1 cellular context compared by ENCODE assay signal in the genomic region with DNA sequence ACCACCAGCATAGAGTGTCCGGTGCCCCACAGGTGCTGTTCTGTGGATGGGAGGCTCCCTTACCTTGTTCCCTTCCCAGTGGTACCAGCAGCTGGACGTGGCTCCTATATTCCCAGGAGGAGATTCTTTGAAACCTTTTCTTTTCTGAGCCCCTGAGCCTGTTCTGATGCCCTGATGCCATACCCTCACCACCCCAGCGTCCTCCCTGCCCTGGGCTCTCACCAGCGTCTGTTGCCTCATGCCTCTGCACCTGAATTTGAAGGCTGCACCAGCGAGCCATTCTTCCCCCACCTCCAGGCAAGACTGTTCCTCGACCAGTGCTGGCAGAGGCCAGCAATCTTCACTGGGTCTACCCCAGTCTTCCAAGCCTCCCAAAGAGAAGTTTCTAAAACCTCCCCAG.
TF ChIP-seq lines count a peak whose summit lies in the region.

No MANE protein-coding gene starts in this region.

TF ChIP-seq in GM23338, 12 proteins besides CTCF, POLR2A, EP300 and RAD21:
- TF ChIP-seq ZNF331 (CRISPR knock-in tag; IDR thresholded peaks at IDR 0.05; ENCODE audit: low read depth) (no peak), EZH2phosphoT487 (IDR thresholded peaks at IDR 0.05; ENCODE audit: unreplicated experiment) (no peak), JUNB (IDR thresholded peaks at IDR 0.05; ENCODE audit: unreplicated experiment) (no peak), NANOG (IDR thresholded peaks at IDR 0.05; ENCODE audit: borderline replicate concordance) (no peak), EZH2 (IDR thresholded peaks at IDR 0.05; ENCODE audit: low read depth, unreplicated experiment) (no peak), STAT1 (IDR thresholded peaks at IDR 0.05; ENCODE audit: unreplicated experiment) (no peak), ZNF114 (CRISPR knock-in tag; IDR thresholded peaks at IDR 0.05) (no peak), POLR2AphosphoS5 (IDR thresholded peaks at IDR 0.05; ENCODE audit: low read depth) (no peak), CREB1 (CRISPR knock-in tag; IDR thresholded peaks at IDR 0.05; ENCODE audit: low read depth) (no peak)
- TF ChIP-seq, protein P1, sequence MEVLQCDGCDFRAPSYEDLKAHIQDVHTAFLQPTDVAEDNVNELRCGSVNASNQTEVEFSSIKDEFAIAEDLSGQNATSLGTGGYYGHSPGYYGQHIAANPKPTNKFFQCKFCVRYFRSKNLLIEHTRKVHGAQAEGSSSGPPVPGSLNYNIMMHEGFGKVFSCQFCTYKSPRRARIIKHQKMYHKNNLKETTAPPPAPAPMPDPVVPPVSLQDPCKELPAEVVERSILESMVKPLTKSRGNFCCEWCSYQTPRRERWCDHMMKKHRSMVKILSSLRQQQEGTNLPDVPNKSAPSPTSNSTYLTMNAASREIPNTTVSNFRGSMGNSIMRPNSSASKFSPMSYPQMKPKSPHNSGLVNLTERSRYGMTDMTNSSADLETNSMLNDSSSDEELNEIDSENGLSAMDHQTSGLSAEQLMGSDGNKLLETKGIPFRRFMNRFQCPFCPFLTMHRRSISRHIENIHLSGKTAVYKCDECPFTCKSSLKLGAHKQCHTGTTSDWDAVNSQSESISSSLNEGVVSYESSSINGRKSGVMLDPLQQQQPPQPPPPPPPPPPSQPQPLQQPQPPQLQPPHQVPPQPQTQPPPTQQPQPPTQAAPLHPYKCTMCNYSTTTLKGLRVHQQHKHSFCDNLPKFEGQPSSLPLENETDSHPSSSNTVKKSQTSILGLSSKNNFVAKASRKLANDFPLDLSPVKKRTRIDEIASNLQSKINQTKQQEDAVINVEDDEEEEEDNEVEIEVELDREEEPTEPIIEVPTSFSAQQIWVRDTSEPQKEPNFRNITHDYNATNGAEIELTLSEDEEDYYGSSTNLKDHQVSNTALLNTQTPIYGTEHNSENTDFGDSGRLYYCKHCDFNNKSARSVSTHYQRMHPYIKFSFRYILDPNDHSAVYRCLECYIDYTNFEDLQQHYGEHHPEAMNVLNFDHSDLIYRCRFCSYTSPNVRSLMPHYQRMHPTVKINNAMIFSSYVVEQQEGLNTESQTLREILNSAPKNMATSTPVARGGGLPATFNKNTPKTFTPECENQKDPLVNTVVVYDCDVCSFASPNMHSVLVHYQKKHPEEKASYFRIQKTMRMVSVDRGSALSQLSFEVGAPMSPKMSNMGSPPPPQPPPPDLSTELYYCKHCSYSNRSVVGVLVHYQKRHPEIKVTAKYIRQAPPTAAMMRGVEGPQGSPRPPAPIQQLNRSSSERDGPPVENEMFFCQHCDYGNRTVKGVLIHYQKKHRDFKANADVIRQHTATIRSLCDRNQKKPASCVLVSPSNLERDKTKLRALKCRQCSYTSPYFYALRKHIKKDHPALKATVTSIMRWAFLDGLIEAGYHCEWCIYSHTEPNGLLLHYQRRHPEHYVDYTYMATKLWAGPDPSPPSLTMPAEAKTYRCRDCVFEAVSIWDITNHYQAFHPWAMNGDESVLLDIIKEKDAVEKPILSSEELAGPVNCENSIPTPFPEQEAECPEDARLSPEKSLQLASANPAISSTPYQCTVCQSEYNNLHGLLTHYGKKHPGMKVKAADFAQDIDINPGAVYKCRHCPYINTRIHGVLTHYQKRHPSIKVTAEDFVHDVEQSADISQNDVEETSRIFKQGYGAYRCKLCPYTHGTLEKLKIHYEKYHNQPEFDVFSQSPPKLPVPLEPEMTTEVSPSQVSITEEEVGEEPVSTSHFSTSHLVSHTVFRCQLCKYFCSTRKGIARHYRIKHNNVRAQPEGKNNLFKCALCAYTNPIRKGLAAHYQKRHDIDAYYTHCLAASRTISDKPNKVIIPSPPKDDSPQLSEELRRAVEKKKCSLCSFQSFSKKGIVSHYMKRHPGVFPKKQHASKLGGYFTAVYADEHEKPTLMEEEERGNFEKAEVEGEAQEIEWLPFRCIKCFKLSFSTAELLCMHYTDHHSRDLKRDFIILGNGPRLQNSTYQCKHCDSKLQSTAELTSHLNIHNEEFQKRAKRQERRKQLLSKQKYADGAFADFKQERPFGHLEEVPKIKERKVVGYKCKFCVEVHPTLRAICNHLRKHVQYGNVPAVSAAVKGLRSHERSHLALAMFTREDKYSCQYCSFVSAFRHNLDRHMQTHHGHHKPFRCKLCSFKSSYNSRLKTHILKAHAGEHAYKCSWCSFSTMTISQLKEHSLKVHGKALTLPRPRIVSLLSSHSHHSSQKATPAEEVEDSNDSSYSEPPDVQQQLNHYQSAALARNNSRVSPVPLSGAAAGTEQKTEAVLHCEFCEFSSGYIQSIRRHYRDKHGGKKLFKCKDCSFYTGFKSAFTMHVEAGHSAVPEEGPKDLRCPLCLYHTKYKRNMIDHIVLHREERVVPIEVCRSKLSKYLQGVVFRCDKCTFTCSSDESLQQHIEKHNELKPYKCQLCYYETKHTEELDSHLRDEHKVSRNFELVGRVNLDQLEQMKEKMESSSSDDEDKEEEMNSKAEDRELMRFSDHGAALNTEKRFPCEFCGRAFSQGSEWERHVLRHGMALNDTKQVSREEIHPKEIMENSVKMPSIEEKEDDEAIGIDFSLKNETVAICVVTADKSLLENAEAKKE (CRISPR knock-in tag; IDR thresholded peaks at IDR 0.05) = no peak
- TF ChIP-seq, protein P2, sequence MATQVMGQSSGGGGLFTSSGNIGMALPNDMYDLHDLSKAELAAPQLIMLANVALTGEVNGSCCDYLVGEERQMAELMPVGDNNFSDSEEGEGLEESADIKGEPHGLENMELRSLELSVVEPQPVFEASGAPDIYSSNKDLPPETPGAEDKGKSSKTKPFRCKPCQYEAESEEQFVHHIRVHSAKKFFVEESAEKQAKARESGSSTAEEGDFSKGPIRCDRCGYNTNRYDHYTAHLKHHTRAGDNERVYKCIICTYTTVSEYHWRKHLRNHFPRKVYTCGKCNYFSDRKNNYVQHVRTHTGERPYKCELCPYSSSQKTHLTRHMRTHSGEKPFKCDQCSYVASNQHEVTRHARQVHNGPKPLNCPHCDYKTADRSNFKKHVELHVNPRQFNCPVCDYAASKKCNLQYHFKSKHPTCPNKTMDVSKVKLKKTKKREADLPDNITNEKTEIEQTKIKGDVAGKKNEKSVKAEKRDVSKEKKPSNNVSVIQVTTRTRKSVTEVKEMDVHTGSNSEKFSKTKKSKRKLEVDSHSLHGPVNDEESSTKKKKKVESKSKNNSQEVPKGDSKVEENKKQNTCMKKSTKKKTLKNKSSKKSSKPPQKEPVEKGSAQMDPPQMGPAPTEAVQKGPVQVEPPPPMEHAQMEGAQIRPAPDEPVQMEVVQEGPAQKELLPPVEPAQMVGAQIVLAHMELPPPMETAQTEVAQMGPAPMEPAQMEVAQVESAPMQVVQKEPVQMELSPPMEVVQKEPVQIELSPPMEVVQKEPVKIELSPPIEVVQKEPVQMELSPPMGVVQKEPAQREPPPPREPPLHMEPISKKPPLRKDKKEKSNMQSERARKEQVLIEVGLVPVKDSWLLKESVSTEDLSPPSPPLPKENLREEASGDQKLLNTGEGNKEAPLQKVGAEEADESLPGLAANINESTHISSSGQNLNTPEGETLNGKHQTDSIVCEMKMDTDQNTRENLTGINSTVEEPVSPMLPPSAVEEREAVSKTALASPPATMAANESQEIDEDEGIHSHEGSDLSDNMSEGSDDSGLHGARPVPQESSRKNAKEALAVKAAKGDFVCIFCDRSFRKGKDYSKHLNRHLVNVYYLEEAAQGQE (IDR thresholded peaks at IDR 0.05; ENCODE audit: unreplicated experiment) = no peak
- TF ChIP-seq, protein P3, sequence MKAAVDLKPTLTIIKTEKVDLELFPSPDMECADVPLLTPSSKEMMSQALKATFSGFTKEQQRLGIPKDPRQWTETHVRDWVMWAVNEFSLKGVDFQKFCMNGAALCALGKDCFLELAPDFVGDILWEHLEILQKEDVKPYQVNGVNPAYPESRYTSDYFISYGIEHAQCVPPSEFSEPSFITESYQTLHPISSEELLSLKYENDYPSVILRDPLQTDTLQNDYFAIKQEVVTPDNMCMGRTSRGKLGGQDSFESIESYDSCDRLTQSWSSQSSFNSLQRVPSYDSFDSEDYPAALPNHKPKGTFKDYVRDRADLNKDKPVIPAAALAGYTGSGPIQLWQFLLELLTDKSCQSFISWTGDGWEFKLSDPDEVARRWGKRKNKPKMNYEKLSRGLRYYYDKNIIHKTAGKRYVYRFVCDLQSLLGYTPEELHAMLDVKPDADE (IDR thresholded peaks at IDR 0.05) = no peak
